31 cellular contexts compared by ENCODE assay signal in the genomic region with DNA sequence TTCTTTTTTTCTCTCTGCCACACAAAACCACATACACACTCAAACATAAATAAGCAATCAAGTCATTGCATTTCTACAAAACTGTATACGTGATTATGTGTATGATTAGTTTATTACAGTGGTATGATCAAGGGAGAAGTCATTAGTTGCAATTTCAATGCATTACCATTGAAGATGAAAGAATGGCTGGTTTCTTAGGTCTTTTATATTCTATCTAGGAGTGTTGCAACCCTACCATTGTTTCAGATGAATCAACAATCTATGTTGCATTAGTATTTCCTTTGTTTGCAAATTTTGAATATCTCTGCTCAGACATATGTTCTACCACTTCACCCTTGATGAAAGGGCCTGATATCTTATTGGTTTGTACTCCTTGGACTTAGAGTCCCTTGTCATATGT. TPM values are rescaled to one million over a fixed set of nuclear protein-coding genes. Genes with fewer than 3 reads are reported as not detected.
DNase-seq lines count a peak whose midpoint lies in the region; TF ChIP-seq lines count a peak whose summit lies in the region.
"Had no signal": no experiment of that assay in that cellular context is flagged by ENCODE, and none has a peak within 500 bp of the region (broad histone marks: within the 10 kb centered on the region; RNA-seq: fewer than 3 reads in every experiment).

No MANE protein-coding gene starts in this region.

- no peaks in the 10 kb centered on the region for H3K9me2 ChIP-seq in GM23248 (ENCODE audit: insufficient read depth)

- H2AFZ ChIP-seq in GM23248 (no peak overlapping the region), smooth muscle cell (ENCODE audit: low read depth) (peak overlapping the region; percentile 33)

- in situ Hi-C loops in GM23248 (cut with MboI): no loop called here

- H3K36me3 ChIP-seq in GM23248 (ENCODE audit: low read depth) (no peaks in the 10 kb centered on the region), smooth muscle cell (ENCODE audit: low read depth) (no peaks in the 10 kb centered on the region)
- H3K36me3 ChIP-seq: BLaER1 treated with 17β-estradiol and CSF1 and Interleukin-3, amounts not matched to agents 10 nM and 100 nM; tibial nerve had no signal

- no peaks in the 10 kb centered on the region for H3K27me3 ChIP-seq in GM23248 (replicated peaks; ENCODE audit: insufficient read depth)
- no peaks in the 10 kb centered on the region for H3K27me3 ChIP-seq in smooth muscle cell (ENCODE audit: low read depth)
- H3K27me3 ChIP-seq: gastroesophageal sphincter, tibial nerve had no signal

- H3K4me3 Mint-ChIP-seq in glutamatergic neuron (ENCODE audit: unreplicated experiment): no peak overlapping the region
- H3K4me3 Mint-ChIP-seq: activated CD4-positive, alpha-beta T cell treated with anti-CD3 and anti-CD28 coated beads, Interleukin-2, amount 10 ng/mL, durations not matched to agents 7 days and 5 days; activated naive CD8-positive, alpha-beta T cell treated with anti-CD3 and anti-CD28 coated beads, Interleukin-2, amount 50 U/mL, for 24 hours; activated T-cell treated with anti-CD3 and anti-CD28 coated beads, Interleukin-2, amount 50 U/mL, for 4 hours; natural killer cell treated with Interleukin-12 subunit alpha and Interleukin-12 subunit beta and Interleukin-15 and Interleukin-18, amount 100 ng/mL, for 72 hours; stimulated activated naive CD8-positive, alpha-beta T cell treated with anti-CD3 and anti-CD28 coated beads, Interleukin-15, amount 100 ng/mL, for 72 hours had no signal

- H3K79me2 ChIP-seq in GM23248 (ENCODE audit: insufficient read depth) (no peaks in the 10 kb centered on the region), smooth muscle cell (ENCODE audit: low read depth) (no peaks in the 10 kb centered on the region)

- H3K36me3 Mint-ChIP-seq in glutamatergic neuron (ENCODE audit: unreplicated experiment): no peaks in the 10 kb centered on the region
- H3K36me3 Mint-ChIP-seq: natural killer cell treated with Interleukin-12 subunit alpha and Interleukin-12 subunit beta and Interleukin-15 and Interleukin-18, amount 100 ng/mL, for 72 hours had no signal

- H3F3A ChIP-seq in GM23248 (ENCODE audit: insufficient read depth) (peaks cover 27% of the 10 kb centered on the region; the same call in 1 of the 2 replicates), smooth muscle cell (ENCODE audit: low read depth) (peaks cover 13% of the 10 kb centered on the region)

- no peak overlapping the region for H3K4me2 ChIP-seq in GM23248 (ENCODE audit: unreplicated experiment)
- peak overlapping the region; percentile 60 for H3K4me2 ChIP-seq in smooth muscle cell
- H3K4me2 ChIP-seq: BLaER1 treated with 17β-estradiol and CSF1 and Interleukin-3, amounts not matched to agents 10 nM and 100 nM had no signal

- TF ChIP-seq CTCF in VCaP (conservative IDR thresholded peaks at IDR 0.05): no peak
- TF ChIP-seq CTCF in fibroblast of pulmonary artery (IDR thresholded peaks at IDR 0.05; ENCODE audit: low read length, missing control alignments): no peak
- TF ChIP-seq CTCF in smooth muscle cell (IDR thresholded peaks at IDR 0.05; ENCODE audit: borderline replicate concordance, insufficient read depth, poor library complexity, severe bottlenecking): no peak
- TF ChIP-seq CTCF in GM10266 (IDR thresholded peaks at IDR 0.05; ENCODE audit: control insufficient read depth, insufficient read depth, low read depth, missing control alignments): no peak
- TF ChIP-seq CTCF in glutamatergic neuron (IDR thresholded peaks at IDR 0.05; ENCODE audit: partially characterized antibody, unreplicated experiment): no peak

- H4K20me1 ChIP-seq in GM23248 (ENCODE audit: insufficient read depth) (no peaks in the 10 kb centered on the region), smooth muscle cell (ENCODE audit: low read depth) (no peaks in the 10 kb centered on the region)
- H4K20me1 ChIP-seq: BLaER1 treated with 17β-estradiol and CSF1 and Interleukin-3, amounts not matched to agents 10 nM and 100 nM had no signal

- H3K4me1 ChIP-seq in GM23248 (ENCODE audit: insufficient read depth) (peaks cover 56% of the 10 kb centered on the region), smooth muscle cell (ENCODE audit: low read depth) (peaks cover 23% of the 10 kb centered on the region)
- H3K4me1 ChIP-seq: BLaER1 treated with 17β-estradiol and CSF1 and Interleukin-3, amounts not matched to agents 10 nM and 100 nM had no signal

- DNase-seq in GM23248: peak; percentile 46
- DNase-seq in fibroblast of pulmonary artery (ENCODE audit: low read depth): peak; percentile 80
- no peak for DNase-seq in smooth muscle cell (lab: John Stamatoyannopoulos, UW; ENCODE audit: unreplicated experiment)
- no peak for DNase-seq in GM10266 (ENCODE audit: extremely low spot score)
- no peak for DNase-seq in glutamatergic neuron
- no peak for DNase-seq in activated CD4-positive, alpha-beta T cell treated with anti-CD3 and anti-CD28 coated beads, Interleukin-2, amount 50 U/mL, for 48 hours
- DNase-seq in NCI-H69 (lab: John Stamatoyannopoulos, UW): no peak
- DNase-seq: activated CD4-positive, alpha-beta T cell treated with anti-CD3 and anti-CD28 coated beads, Interleukin-2, amount 10 ng/mL, durations not matched to agents 7 days and 5 days; activated gamma-delta T cell treated with Interleukin-2 at 50 U/mL for 16 hours; activated naive CD8-positive, alpha-beta T cell treated with anti-CD3 and anti-CD28 coated beads, Interleukin-2, amount 50 U/mL, for 24 hours; activated T-cell treated with anti-CD3 and anti-CD28 coated beads, Interleukin-2, amount 50 U/mL, for 4 hours; COR-L47; DMS79 treated with DMSO at 0.1 percent for 48 hours; erythroblast; GF-D8; hypothalamus; NCI-H146; NCI-H510A treated with DMSO at 0.1 percent for 48 hours; PC-3; retina; SHP77; small intestine; stimulated activated CD4-positive, alpha-beta T cell treated with anti-CD3 and anti-CD28 coated beads, Interleukin-1b, Interleukin-23, amount 100 ng/mL, for 48 hours; stimulated activated CD8-positive, alpha-beta memory T cell treated with anti-CD3 and anti-CD28 coated beads, Interleukin-4, amount 100 ng/mL, for 48 hours; stimulated activated naive CD8-positive, alpha-beta T cell treated with anti-CD3 and anti-CD28 coated beads, Interleukin-15, amount 100 ng/mL, for 72 hours; T1000 had no signal

- peaks cover 3% of the 10 kb centered on the region for H3K27me3 Mint-ChIP-seq in glutamatergic neuron (ENCODE audit: unreplicated experiment)

- no peak overlapping the region for H3K27ac Mint-ChIP-seq in glutamatergic neuron (ENCODE audit: unreplicated experiment)
- H3K27ac Mint-ChIP-seq: activated CD4-positive, alpha-beta T cell treated with anti-CD3 and anti-CD28 coated beads, Interleukin-2, amount 10 ng/mL, durations not matched to agents 7 days and 5 days; activated naive CD8-positive, alpha-beta T cell treated with anti-CD3 and anti-CD28 coated beads, Interleukin-2, amount 50 U/mL, for 24 hours; natural killer cell treated with Interleukin-12 subunit alpha and Interleukin-12 subunit beta and Interleukin-15 and Interleukin-18, amount 100 ng/mL, for 72 hours; stimulated activated naive CD8-positive, alpha-beta T cell treated with anti-CD3 and anti-CD28 coated beads, Interleukin-15, amount 100 ng/mL, for 72 hours had no signal

- H3K9ac ChIP-seq in GM23248 (no peak overlapping the region), smooth muscle cell (ENCODE audit: low read depth) (no peak overlapping the region)
- H3K9ac ChIP-seq: BLaER1 treated with 17β-estradiol and CSF1 and Interleukin-3, amounts not matched to agents 10 nM and 100 nM had no signal

- H3K9me3 ChIP-seq in GM23248 (ENCODE audit: low read depth) (no peaks in the 10 kb centered on the region), smooth muscle cell (replicated peaks; ENCODE audit: low read depth) (no peaks in the 10 kb centered on the region)
- H3K9me3 ChIP-seq: BLaER1 treated with 17β-estradiol and CSF1 and Interleukin-3, amounts not matched to agents 10 nM and 100 nM; gastroesophageal sphincter; tibial nerve had no signal

- 8 to 13% methylated on average over 1 of the region's 1 CpG for WGBS in GM23248 (ENCODE audit: low coverage in 1 of 2, low lambda C conversion rate in 2 of 2, missing lambda C conversion rate in 2 of 2), 2 experiments
- 23% methylated on average over 1 of the region's 1 CpG for WGBS in smooth muscle cell (ENCODE audit: low lambda C conversion rate)

- H3K4me1 Mint-ChIP-seq in glutamatergic neuron (ENCODE audit: low read depth, unreplicated experiment): peaks cover 9% of the 10 kb centered on the region
- H3K4me1 Mint-ChIP-seq: activated CD4-positive, alpha-beta T cell treated with anti-CD3 and anti-CD28 coated beads, Interleukin-2, amount 10 ng/mL, durations not matched to agents 7 days and 5 days; activated naive CD8-positive, alpha-beta T cell treated with anti-CD3 and anti-CD28 coated beads, Interleukin-2, amount 50 U/mL, for 24 hours; stimulated activated naive CD8-positive, alpha-beta T cell treated with anti-CD3 and anti-CD28 coated beads, Interleukin-15, amount 100 ng/mL, for 72 hours had no signal

- H3K4me3 ChIP-seq in GM23248 (no peak overlapping the region), fibroblast of pulmonary artery (replicated peaks; ENCODE audit: low read depth, low read length) (no peak overlapping the region), smooth muscle cell (no peak overlapping the region)
- H3K4me3 ChIP-seq: BLaER1 treated with 17β-estradiol and CSF1 and Interleukin-3, amounts not matched to agents 10 nM and 100 nM; gastroesophageal sphincter; tibial nerve had no signal

- H3K27ac ChIP-seq in GM23248 (peak overlapping the region; percentile 5; the same call in 1 of the 2 replicates), VCaP (peak overlapping the region; percentile 94; the same call in 1 of the 2 replicates), smooth muscle cell (ENCODE audit: low read depth) (peak overlapping the region; percentile 64)
- H3K27ac ChIP-seq: BLaER1 treated with 17β-estradiol and CSF1 and Interleukin-3, amounts not matched to agents 10 nM and 100 nM had no signal

- no peaks in the 10 kb centered on the region for H3K9me3 Mint-ChIP-seq in glutamatergic neuron (ENCODE audit: unreplicated experiment)
- H3K9me3 Mint-ChIP-seq: activated CD4-positive, alpha-beta T cell treated with anti-CD3 and anti-CD28 coated beads, Interleukin-2, amount 10 ng/mL, durations not matched to agents 7 days and 5 days; activated naive CD8-positive, alpha-beta T cell treated with anti-CD3 and anti-CD28 coated beads, Interleukin-2, amount 50 U/mL, for 24 hours; activated T-cell treated with anti-CD3 and anti-CD28 coated beads, Interleukin-2, amount 50 U/mL, for 4 hours; natural killer cell treated with Interleukin-12 subunit alpha and Interleukin-12 subunit beta and Interleukin-15 and Interleukin-18, amount 100 ng/mL, for 72 hours had no signal

RNA-seq across cellular contexts. Expression of gene ANXA3, which starts 6.9 kb away (rescaled TPM):
- 1.1 and 3.6 TPM in 2 replicates for total RNA-seq in GM23248 (2014; rRNA removed; shearing (Covaris generic))
- polyA plus RNA-seq in GM23248 (2016; fragmentation: Nextera tagmentation; extraction: Ambion mirVana) (2.8 and 4.3 TPM in 2 replicates), smooth muscle cell (16.7 and 59.0 TPM in 2 replicates)
- total RNA-seq in smooth muscle cell (39.0 and 44.5 TPM in 2 replicates), glutamatergic neuron (ENCODE audit: unreplicated experiment) (not detected)

Comparison
In these comparisons a context has a peak if more than half of its experiments do, and no peak if none do; other contexts are left out.
1. DNase-seq: peak in GM23248 (single experiment) and fibroblast of pulmonary artery (single experiment); none in smooth muscle cell (single experiment), GM10266 (single experiment), glutamatergic neuron (single experiment), activated CD4-positive, alpha-beta T cell treated with anti-CD3 and anti-CD28 coated beads, Interleukin-2, amount 50 U/mL, for 48 hours (0 of 2) and NCI-H69 (single experiment).
2. H3K27ac ChIP-seq: peak in every context shown above with its lines; median percentile 94 in VCaP; 64 in smooth muscle cell; 5 in GM23248.